In genomic region chr15:76330281-76330680, GRCh38 we compare ENCODE assay signal across 8 cellular contexts. TPM values are rescaled to one million over a fixed set of nuclear protein-coding genes. Genes with fewer than 3 reads are reported as not detected.
DNase-seq lines count a peak whose midpoint lies in the region; ATAC-seq and TF ChIP-seq lines count a peak whose summit lies in the region.
"Had no signal": no experiment of that assay in that cellular context is flagged by ENCODE, and none has a peak within 500 bp of the region (broad histone marks: within the 10 kb centered on the region; RNA-seq: fewer than 3 reads in every experiment).

No MANE protein-coding gene starts in this region.

- H3K27me3 Mint-ChIP-seq in immature natural killer cell (ENCODE audit: low read depth in 3 of 3) = peaks cover 18 to 30% (median 22%) of the 10 kb centered on the region in 3 donors
- peaks cover 64% of the 10 kb centered on the region for H3K27me3 Mint-ChIP-seq in activated T-cell treated with anti-CD3 and anti-CD28 coated beads, Interleukin-2, amount 50 U/mL, for 4 hours (ENCODE audit: low read depth)

- DNase-seq in NCI-H446 treated with DMSO at 0.1 percent for 48 hours (lab: John Stamatoyannopoulos, UW) (peak; percentile 4), epithelial cell of esophagus (ENCODE audit: low read depth) (peak; percentile 65), omental fat pad (ENCODE audit: low spot score) (no peak), immature natural killer cell (no peak)
- DNase-seq in activated T-cell treated with anti-CD3 and anti-CD28 coated beads, Interleukin-2, amount 50 U/mL, for 4 hours = no peak

- TF ChIP-seq CTCF in GM12875 (IDR thresholded peaks at IDR 0.05; ENCODE audit: borderline replicate concordance, insufficient read depth, low read depth, low read length) (peak; percentile 44; the same call in 1 of the 2 replicates), epithelial cell of esophagus (IDR thresholded peaks at IDR 0.05; ENCODE audit: insufficient read depth, low read depth, low read length, missing control alignments) (peak; percentile 61), omental fat pad (IDR thresholded peaks at IDR 0.05) (no peak)

- no peak overlapping the region for H3K4me3 ChIP-seq in GM12875 (ENCODE audit: low read depth, low read length)
- no peak overlapping the region for H3K4me3 ChIP-seq in epithelial cell of esophagus (ENCODE audit: low read length)

- H3K36me3 Mint-ChIP-seq in immature natural killer cell = no peaks in the 10 kb centered on the region
- no peaks in the 10 kb centered on the region for H3K36me3 Mint-ChIP-seq in activated T-cell treated with anti-CD3 and anti-CD28 coated beads, Interleukin-2, amount 50 U/mL, for 4 hours (ENCODE audit: insufficient read depth)

- ATAC-seq in omental fat pad (ENCODE audit: low FRiP score) (peak; percentile 38), HG02938 (IDR thresholded peaks at IDR 0.05; ENCODE audit: unreplicated experiment) (no peak)
- no peak for ATAC-seq in activated T-cell treated with anti-CD3 and anti-CD28 coated beads, Interleukin-2, amount 50 U/mL, for 4 hours

- H3K4me3 Mint-ChIP-seq in immature natural killer cell = no peak overlapping the region
- H3K4me3 Mint-ChIP-seq in activated T-cell treated with anti-CD3 and anti-CD28 coated beads, Interleukin-2, amount 50 U/mL, for 4 hours = no peak overlapping the region
- H3K4me3 Mint-ChIP-seq: T-helper 1 cell treated with Interleukin-12 subunit alpha and Interleukin-12 subunit beta and Interleukin-4 antibody, amounts not matched to agents 30 μg/mL and 1 μg/mL, for 36 hours had no signal

- H3K4me1 Mint-ChIP-seq in immature natural killer cell = peaks cover 4 to 6% of the 10 kb centered on the region in 2 donors
- H3K4me1 Mint-ChIP-seq in activated T-cell treated with anti-CD3 and anti-CD28 coated beads, Interleukin-2, amount 50 U/mL, for 4 hours (ENCODE audit: low read depth) = peaks cover 3% of the 10 kb centered on the region

- no peak overlapping the region for H3K27ac Mint-ChIP-seq in immature natural killer cell
- H3K27ac Mint-ChIP-seq: T-helper 1 cell treated with Interleukin-12 subunit alpha and Interleukin-12 subunit beta and Interleukin-4 antibody, amounts not matched to agents 30 μg/mL and 1 μg/mL, for 36 hours had no signal

- peaks cover 0 to 1% (median 0%) of the 10 kb centered on the region in 6 donors for H3K9me3 Mint-ChIP-seq in immature natural killer cell
- no peaks in the 10 kb centered on the region for H3K9me3 Mint-ChIP-seq in activated T-cell treated with anti-CD3 and anti-CD28 coated beads, Interleukin-2, amount 50 U/mL, for 4 hours
- H3K9me3 Mint-ChIP-seq: T-helper 1 cell treated with Interleukin-12 subunit alpha and Interleukin-12 subunit beta and Interleukin-4 antibody, amounts not matched to agents 30 μg/mL and 1 μg/mL, for 36 hours had no signal

RNA-seq across cellular contexts. Expression of gene ISL2, which starts 6.3 kb away (rescaled TPM):
- 1 to 10 TPM in 1 of 4 donors, under 1 TPM in 2, not detected in 1; 0.24 to 1.1 (median 0.75) TPM for total RNA-seq in omental fat pad
- polyA plus RNA-seq in immature natural killer cell = not detected
- under 1 TPM in 1 of 3 donors, not detected in 2; 0.11 TPM for total RNA-seq in activated T-cell treated with anti-CD3 and anti-CD28 coated beads, Interleukin-2, amount 50 U/mL, for 4 hours

RNA-seq across cellular contexts. Expression of gene ETFA, which starts 19.0 kb away (rescaled TPM):
- 100 to 1,000 TPM in 3 of 4 donors, 10 to 100 TPM in 1; 89.9 to 144 (median 114) TPM for total RNA-seq in omental fat pad
- polyA plus RNA-seq in immature natural killer cell = 100 to 1,000 TPM; 146 to 157 (median 157) TPM
- 100 to 1,000 TPM; 129 to 145 (median 143) TPM for total RNA-seq in activated T-cell treated with anti-CD3 and anti-CD28 coated beads, Interleukin-2, amount 50 U/mL, for 4 hours

Comparison
In these comparisons a context has a peak if more than half of its experiments do, and no peak if none do; other contexts are left out.
1. CTCF ChIP-seq: peak in GM12875 (single experiment) and epithelial cell of esophagus (single experiment); none in omental fat pad (0 of 3).
2. DNase-seq: peak in NCI-H446 treated with DMSO at 0.1 percent for 48 hours (single experiment) and epithelial cell of esophagus (single experiment); none in omental fat pad (single experiment), immature natural killer cell (0 of 3) and activated T-cell treated with anti-CD3 and anti-CD28 coated beads, Interleukin-2, amount 50 U/mL, for 4 hours (single experiment).